In the genomic region with DNA sequence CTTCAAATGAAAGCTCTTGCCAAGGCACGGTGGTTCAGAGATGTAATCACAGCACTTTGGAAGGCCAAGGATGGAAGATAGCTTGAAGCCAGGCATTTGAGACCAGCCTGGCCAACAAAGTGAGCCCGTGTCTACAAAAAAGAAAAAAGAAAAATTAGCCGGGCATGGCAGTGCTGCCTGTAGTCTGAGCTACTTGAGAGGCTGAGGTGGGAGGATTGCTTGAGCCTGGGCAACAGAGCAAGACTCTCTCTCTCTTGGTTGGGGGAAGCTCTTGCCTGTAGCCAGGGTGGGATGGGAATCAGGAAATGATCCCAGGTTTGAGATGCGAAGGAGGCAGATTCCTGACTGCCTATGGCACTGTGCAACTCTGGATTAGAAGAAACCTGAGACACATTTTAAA, we compare ENCODE assay signal across 16 cellular contexts.
"Had no signal": no experiment of that assay in that cellular context is flagged by ENCODE, and none has a peak within 500 bp of the region (broad histone marks: within the 10 kb centered on the region; RNA-seq: fewer than 3 reads in every experiment).

No MANE protein-coding gene starts in this region.

- H3K9me3 ChIP-seq: esophagus muscularis mucosa, left ventricle myocardium inferior, ovary, thyroid gland, upper lobe of left lung, vagina had no signal

- H3K4me1 ChIP-seq: foreskin keratinocyte, thyroid gland, vagina had no signal

- FAIRE-seq: kidney had no signal

- H3K4me2 ChIP-seq: smooth muscle cell had no signal

- H3K36me3 ChIP-seq: ovary, thyroid gland had no signal

- H3K27me3 ChIP-seq: esophagus muscularis mucosa, foreskin keratinocyte, ovary, thyroid gland, upper lobe of left lung, vagina had no signal

- DNase-seq: effector memory CD8-positive, alpha-beta T cell; foreskin keratinocyte; kidney; left cardiac atrium; left ventricle myocardium inferior; naive thymus-derived CD8-positive, alpha-beta T cell; ovary; right cardiac atrium; stimulated activated CD4-positive, alpha-beta T cell treated with anti-CD3 and anti-CD28 coated beads, Interleukin-2, amount 100 ng/mL, for 48 hours; stimulated activated naive CD4-positive, alpha-beta T cell treated with Interleukin-2 at 50 U/mL for 16 hours; thyroid gland had no signal

- ATAC-seq: effector memory CD8-positive, alpha-beta T cell; foreskin keratinocyte; left cardiac atrium; naive thymus-derived CD8-positive, alpha-beta T cell had no signal

- H3K4me3 ChIP-seq: esophagus muscularis mucosa, left ventricle myocardium inferior, ovary, smooth muscle cell, thyroid gland, upper lobe of left lung, vagina had no signal

- H3K27ac ChIP-seq: epithelial cell of prostate, esophagus muscularis mucosa, foreskin keratinocyte, left ventricle myocardium inferior, ovary, thyroid gland, vagina had no signal
